Comparison of ENCODE assay signal across 13 cellular contexts in genomic region chr15:58758141-58758540, GRCh38. TPM values are rescaled to one million over a fixed set of nuclear protein-coding genes. Genes with fewer than 3 reads are reported as not detected.
DNase-seq lines count a peak whose midpoint lies in the region; ATAC-seq, FAIRE-seq and TF ChIP-seq lines count a peak whose summit lies in the region.
"Had no signal": no experiment of that assay in that cellular context is flagged by ENCODE, and none has a peak within 500 bp of the region (broad histone marks: within the 10 kb centered on the region; RNA-seq: fewer than 3 reads in every experiment).

No MANE protein-coding gene starts in this region.

- H3K4me3 ChIP-seq in brain microvascular endothelial cell (ENCODE audit: low read depth, low read length) (no peak overlapping the region), HepG2 (replicated peaks in 1 of 3; ENCODE audit: insufficient read depth in 1 of 3, low read depth in 2 of 3, low read length in 3 of 3) (no peak overlapping the region), GM23338 (no peak overlapping the region)

- DNase-seq in brain microvascular endothelial cell (no peak), HepG2 (ENCODE audit: low spot score) (no peak), GM23338 (ENCODE audit: low spot score) (no peak), NAMALWA (ENCODE audit: low spot score) (no peak)
- no peak for DNase-seq in activated CD8-positive, alpha-beta memory T cell treated with anti-CD3 and anti-CD28 coated beads, Interleukin-2, amount 50 U/mL, for 48 hours
- DNase-seq: activated naive CD8-positive, alpha-beta T cell treated with anti-CD3 and anti-CD28 coated beads, Interleukin-2, amount 10 ng/mL, durations not matched to agents 7 days and 5 days; glutamatergic neuron; NCI-H226 had no signal

- H4K20me1 ChIP-seq in HepG2 (ENCODE audit: insufficient read depth, low read length) (no peaks in the 10 kb centered on the region), GM23338 (replicated peaks; ENCODE audit: insufficient read depth) (no peaks in the 10 kb centered on the region)

- no peaks in the 10 kb centered on the region for H3K36me3 Mint-ChIP-seq in GM23338 (ENCODE audit: low read depth)

- no peaks in the 10 kb centered on the region for H3F3A ChIP-seq in GM23338 (replicated peaks; ENCODE audit: low read depth)

- intact Hi-C loops in HepG2 (cut with micrococcal nuclease; ENCODE audit: unreplicated experiment): loop anchor here (1.0 to 5.0 kb wide), 2 partner anchors 488 to 531 kb away; no protein-coding TSS in a partner anchor

- no peaks in the 10 kb centered on the region for H3K9me3 Mint-ChIP-seq in GM23338
- H3K9me3 Mint-ChIP-seq: activated naive CD8-positive, alpha-beta T cell treated with anti-CD3 and anti-CD28 coated beads, Interleukin-2, amount 10 ng/mL, durations not matched to agents 7 days and 5 days had no signal

- H3K27me3 Mint-ChIP-seq in GM23338 (ENCODE audit: insufficient read depth, low read depth, poor library complexity): peaks cover 3% of the 10 kb centered on the region
- H3K27me3 Mint-ChIP-seq: activated naive CD8-positive, alpha-beta T cell treated with anti-CD3 and anti-CD28 coated beads, Interleukin-2, amount 10 ng/mL, durations not matched to agents 7 days and 5 days had no signal

- 3% methylated on average over 3 of the region's 3 CpGs for WGBS in HepG2 (ENCODE audit: low lambda C conversion rate)

- TF ChIP-seq EP300 in Ishikawa (IDR thresholded peaks at IDR 0.05; ENCODE audit: borderline replicate concordance) (no peak), HepG2 (IDR thresholded peaks at IDR 0.05; ENCODE audit: low read depth in 2 of 2, low read length in 2 of 2) (no peak), HepG2 (CRISPR knock-in tag; IDR thresholded peaks at IDR 0.05; ENCODE audit: borderline replicate concordance) (no peak)

- no peak overlapping the region for H3K27ac ChIP-seq in C4-2B
- no peak overlapping the region for H3K27ac ChIP-seq in brain microvascular endothelial cell
- H3K27ac ChIP-seq in HepG2 (ENCODE audit: extremely low read length, insufficient read depth, low read length): no peak overlapping the region
- no peak overlapping the region for H3K27ac ChIP-seq in GM23338 (ENCODE audit: low read depth)
- H3K27ac ChIP-seq: parathyroid adenoma had no signal

- H3K9ac ChIP-seq in HepG2 (ENCODE audit: insufficient read depth, low read depth, low read length): no peak overlapping the region
- H3K9ac ChIP-seq: parathyroid adenoma had no signal

- in situ Hi-C loops in brain microvascular endothelial cell (cut with HindIII; ENCODE audit: low pct_ligation_motif_present, low sequenced_read_pairs) (no loop called here), HepG2 (cut with HindIII; ENCODE audit: extremely low pct_ligation_motif_present, low pct_unique_long_range_greater_than_20kb) (loop anchor here (10.0 kb wide), 1 partner anchor 533 kb away; no protein-coding TSS in a partner anchor)

- TF ChIP-seq CTCF in C4-2B (conservative IDR thresholded peaks at IDR 0.05): peak; percentile 31
- TF ChIP-seq CTCF in brain microvascular endothelial cell (IDR thresholded peaks at IDR 0.05; ENCODE audit: low read depth, low read length, missing control alignments): peak; percentile 39
- TF ChIP-seq CTCF in HepG2 (CRISPR knock-in tag; IDR thresholded peaks at IDR 0.05): peak; percentile 60
- peak in 1 of 2 experiments; percentile 33; a peak in 1 of 4 replicates for TF ChIP-seq CTCF in GM23338 (conservative IDR thresholded peaks at IDR 0.05; ENCODE audit: low read depth in 2 of 2)

- CTCF ChIA-PET in HepG2 (lab: Yijun Ruan, JAX; ENCODE audit: low intra/inter-chr PET ratio, low total read pairs): no interaction called here

- H3K9me3 ChIP-seq in HepG2 (ENCODE audit: low read length): no peaks in the 10 kb centered on the region

- H2AFZ ChIP-seq in HepG2 (ENCODE audit: low read length) (no peak overlapping the region), GM23338 (no peak overlapping the region)
- H2AFZ ChIP-seq: parathyroid adenoma had no signal

- POLR2A ChIA-PET in HepG2 (lab: Yijun Ruan, JAX): interaction anchor here (2.4 kb wide), 1 partner anchor 12 kb away, joined by 11 read pairs; the partner anchor contains the start of gene MINDY2

- no peak overlapping the region for H3K27ac Mint-ChIP-seq in GM23338
- H3K27ac Mint-ChIP-seq: activated naive CD8-positive, alpha-beta T cell treated with anti-CD3 and anti-CD28 coated beads, Interleukin-2, amount 10 ng/mL, durations not matched to agents 7 days and 5 days had no signal

- H3K4me3 Mint-ChIP-seq in GM23338: no peak overlapping the region
- H3K4me3 Mint-ChIP-seq: activated naive CD8-positive, alpha-beta T cell treated with anti-CD3 and anti-CD28 coated beads, Interleukin-2, amount 10 ng/mL, durations not matched to agents 7 days and 5 days had no signal

- TF ChIP-seq RAD21 in Ishikawa (IDR thresholded peaks at IDR 0.05; ENCODE audit: low read depth): peak; percentile 48
- no peak for TF ChIP-seq RAD21 in HepG2 (CRISPR knock-in tag; IDR thresholded peaks at IDR 0.05)

- H3K79me2 ChIP-seq in HepG2 (ENCODE audit: insufficient read depth, low read length): no peaks in the 10 kb centered on the region
- H3K79me2 ChIP-seq in GM23338 (replicated peaks; ENCODE audit: insufficient read depth): no peaks in the 10 kb centered on the region
- H3K79me2 ChIP-seq: parathyroid adenoma had no signal

- H3K9me2 ChIP-seq in GM23338 (ENCODE audit: insufficient read depth): no peaks in the 10 kb centered on the region

- no peaks in the 10 kb centered on the region; the same call in 2 of the 3 replicates for H3K4me1 Mint-ChIP-seq in GM23338

- H3K36me3 ChIP-seq in brain microvascular endothelial cell (replicated peaks) (no peaks in the 10 kb centered on the region), HepG2 (replicated peaks in 1 of 2; ENCODE audit: control insufficient read depth in 1 of 2, insufficient read depth in 2 of 2, low read length in 2 of 2) (no peaks in the 10 kb centered on the region), GM23338 (ENCODE audit: insufficient read depth) (no peaks in the 10 kb centered on the region)

- H3K27me3 ChIP-seq in brain microvascular endothelial cell (replicated peaks) (no peaks in the 10 kb centered on the region), HepG2 (ENCODE audit: control insufficient read depth in 1 of 2, insufficient read depth in 2 of 2, low read length in 2 of 2) (no peaks in the 10 kb centered on the region), GM23338 (ENCODE audit: insufficient read depth) (no peaks in the 10 kb centered on the region)

- no peak for FAIRE-seq in HepG2 (lab: Jason Lieb, UNC)
- FAIRE-seq: TTC549 had no signal

- TF ChIP-seq POLR2A in HepG2 (IDR thresholded peaks at IDR 0.05; ENCODE audit: insufficient read depth in 1 of 2, low read depth in 2 of 2, low read length in 2 of 2): no peak

- no TSS peak for BruUV-seq in HepG2 (replicated peaks; lab: Mats Ljungman, UMichigan)

- peak; percentile 69 for ATAC-seq in HepG2
- ATAC-seq in GM23338: no peak
- ATAC-seq in HG03571 (IDR thresholded peaks at IDR 0.05; ENCODE audit: unreplicated experiment): no peak

- H3K4me1 ChIP-seq in HepG2 (ENCODE audit: insufficient read depth, low read length): peaks cover 10% of the 10 kb centered on the region; the same call in 1 of the 2 replicates
- 0 out of 2 replicates have a peak, but pooled peaks cover 2% of the 10 kb centered on the region for H3K4me1 ChIP-seq in GM23338 (ENCODE audit: insufficient read depth)
- H3K4me1 ChIP-seq: parathyroid adenoma had no signal

- H3K4me2 ChIP-seq in HepG2 (ENCODE audit: low read depth, low read length) (no peak overlapping the region), GM23338 (no peak overlapping the region)

RNA-seq across cellular contexts. Expression of gene ADAM10, which starts 8.6 kb away (rescaled TPM):
- total RNA-seq in HepG2 (2016; rRNA removed; fragmentation: Illumina TruSeq; extraction: Trizol): 86.8 and 125 TPM in 2 replicates
- total RNA-seq in HepG2 (2016; cell fraction: cytosol; rRNA removed; fragmentation: Illumina TruSeq; extraction: Trizol; ENCODE audit: low read depth): 14.1 and 22.6 TPM in 2 replicates
- 82.6 and 120 TPM in 2 replicates for total RNA-seq in HepG2 (2016; cell fraction: insoluble cytoplasmic fraction; rRNA removed; fragmentation: Illumina TruSeq; extraction: Trizol)
- 28.6 TPM in 2 replicates for total RNA-seq in HepG2 (2016; cell fraction: membrane; rRNA removed; fragmentation: Illumina TruSeq; extraction: Trizol)
- 136 and 171 TPM in 2 replicates for total RNA-seq in HepG2 (2016; cell fraction: nucleus; rRNA removed; fragmentation: Illumina TruSeq; extraction: Trizol)
- polyA plus RNA-seq in HepG2 (2011; rRNA removed) (92.7 and 100 TPM in 2 replicates), GM23338 (2016; fragmentation: Nextera tagmentation; extraction: Ambion mirVana) (19.5 and 25.0 TPM in 2 replicates)
- 78.0 and 88.1 TPM in 2 replicates for polyA plus RNA-seq in HepG2 (2011; cell fraction: cytosol; rRNA removed)
- 34.5 and 42.9 TPM in 2 replicates for polyA plus RNA-seq in HepG2 (2011; cell fraction: nucleus; rRNA removed)
- polyA plus RNA-seq in HepG2 (2012): 130 and 143 TPM in 2 replicates
- polyA plus RNA-seq in HepG2 (2016; cell fraction: cytosol; fragmentation: Illumina TruSeq; extraction: Trizol; ENCODE audit: low read depth): 3.0 and 3.6 TPM in 2 replicates
- 52.9 and 53.5 TPM in 2 replicates for polyA plus RNA-seq in HepG2 (2016; cell fraction: insoluble cytoplasmic fraction; fragmentation: Illumina TruSeq; extraction: Trizol; ENCODE audit: low read depth)
- 6.1 and 9.4 TPM in 2 replicates for polyA plus RNA-seq in HepG2 (2016; cell fraction: membrane; fragmentation: Illumina TruSeq; extraction: Trizol; ENCODE audit: low read depth)
- 79.1 and 82.6 TPM in 2 replicates for polyA plus RNA-seq in HepG2 (2016; cell fraction: nucleus; fragmentation: Illumina TruSeq; extraction: Trizol; ENCODE audit: insufficient read depth, low read depth)
- polyA minus RNA-seq in HepG2 (2011; rRNA and poly(A)+ RNA removed; ENCODE audit: low replicate concordance): 80.0 and 86.9 TPM in 2 replicates
- 155 and 159 TPM in 2 replicates for polyA minus RNA-seq in HepG2 (2011; cell fraction: cytosol; rRNA and poly(A)+ RNA removed)
- 151 and 153 TPM in 2 replicates for polyA minus RNA-seq in HepG2 (2011; cell fraction: nucleus; rRNA and poly(A)+ RNA removed)
- total RNA-seq in GM23338 (2014; rRNA removed; shearing (Covaris generic)): 114 and 135 TPM in 2 replicates

RNA-seq across cellular contexts. Expression of gene MINDY2, which starts 13.0 kb away (rescaled TPM):
- 12.6 and 15.6 TPM in 2 replicates for total RNA-seq in HepG2 (2016; rRNA removed; fragmentation: Illumina TruSeq; extraction: Trizol)
- total RNA-seq in HepG2 (2016; cell fraction: cytosol; rRNA removed; fragmentation: Illumina TruSeq; extraction: Trizol; ENCODE audit: low read depth): 0.97 and 1.0 TPM in 2 replicates
- 11.6 and 15.8 TPM in 2 replicates for total RNA-seq in HepG2 (2016; cell fraction: insoluble cytoplasmic fraction; rRNA removed; fragmentation: Illumina TruSeq; extraction: Trizol)
- total RNA-seq in HepG2 (2016; cell fraction: membrane; rRNA removed; fragmentation: Illumina TruSeq; extraction: Trizol): 4.3 and 4.8 TPM in 2 replicates
- 7.8 and 9.8 TPM in 2 replicates for total RNA-seq in HepG2 (2016; cell fraction: nucleus; rRNA removed; fragmentation: Illumina TruSeq; extraction: Trizol)
- 5.3 and 7.2 TPM in 2 replicates for polyA plus RNA-seq in HepG2 (2011; rRNA removed)
- 2.7 and 3.6 TPM in 2 replicates for polyA plus RNA-seq in HepG2 (2011; cell fraction: cytosol; rRNA removed)
- polyA plus RNA-seq in HepG2 (2011; cell fraction: nucleus; rRNA removed): 4.8 and 5.0 TPM in 2 replicates
- polyA plus RNA-seq in HepG2 (2012): 6.3 and 7.5 TPM in 2 replicates
- polyA plus RNA-seq in HepG2 (2016; cell fraction: cytosol; fragmentation: Illumina TruSeq; extraction: Trizol; ENCODE audit: low read depth): 0.26 and 0.32 TPM in 2 replicates
- polyA plus RNA-seq in HepG2 (2016; cell fraction: insoluble cytoplasmic fraction; fragmentation: Illumina TruSeq; extraction: Trizol; ENCODE audit: low read depth): 8.7 and 9.9 TPM in 2 replicates
- 0.96 and 1.4 TPM in 2 replicates for polyA plus RNA-seq in HepG2 (2016; cell fraction: membrane; fragmentation: Illumina TruSeq; extraction: Trizol; ENCODE audit: low read depth)
- polyA plus RNA-seq in HepG2 (2016; cell fraction: nucleus; fragmentation: Illumina TruSeq; extraction: Trizol; ENCODE audit: insufficient read depth, low read depth): 8.1 and 9.1 TPM in 2 replicates
- polyA minus RNA-seq in HepG2 (2011; rRNA and poly(A)+ RNA removed; ENCODE audit: low replicate concordance): 7.7 and 12.1 TPM in 2 replicates
- polyA minus RNA-seq in HepG2 (2011; cell fraction: cytosol; rRNA and poly(A)+ RNA removed): 13.5 and 13.7 TPM in 2 replicates
- 12.0 and 13.6 TPM in 2 replicates for polyA minus RNA-seq in HepG2 (2011; cell fraction: nucleus; rRNA and poly(A)+ RNA removed)
- total RNA-seq in GM23338 (2014; rRNA removed; shearing (Covaris generic)): 36.3 and 40.3 TPM in 2 replicates
- polyA plus RNA-seq in GM23338 (2016; fragmentation: Nextera tagmentation; extraction: Ambion mirVana): 34.0 and 47.9 TPM in 2 replicates
